In genomic region chr22:22835892-22836291, GRCh38 we compare ENCODE assay signal across 31 cellular contexts. TPM values are rescaled to one million over a fixed set of nuclear protein-coding genes. Genes with fewer than 3 reads are reported as not detected.
"Had no signal": no experiment of that assay in that cellular context is flagged by ENCODE, and none has a peak within 500 bp of the region (broad histone marks: within the 10 kb centered on the region; RNA-seq: fewer than 3 reads in every experiment).

No MANE protein-coding gene starts in this region.

- H3K36me3 ChIP-seq: colonic mucosa, esophagus squamous epithelium, gastrocnemius medialis, heart right ventricle, left lung, lower lobe of right lung had no signal

- H3K27ac Mint-ChIP-seq: effector memory CD8-positive, alpha-beta T cell; endodermal cell; mesothelial cell of epicardium had no signal

- H3K4me3 Mint-ChIP-seq: dendritic cell treated with granulocyte-macrophage colony-stimulating factor and Interleukin-4, amounts not matched to agents 40 ng/mL and 50 ng/mL, for 4 days; effector memory CD8-positive, alpha-beta T cell; endodermal cell; mesothelial cell of epicardium; naive B cell had no signal

- H3K4me1 ChIP-seq: colonic mucosa, esophagus squamous epithelium, gastrocnemius medialis, left lung, lower lobe of right lung had no signal

- H3K4me1 Mint-ChIP-seq: endodermal cell, mesothelial cell of epicardium had no signal

- ATAC-seq: effector memory CD8-positive, alpha-beta T cell; gastrocnemius medialis; heart right ventricle; left cardiac atrium; left lung; left ventricle myocardium superior; lower lobe of right lung; mucosa of descending colon had no signal

- DNase-seq: colonic mucosa; cortex of kidney; effector CD8-positive, alpha-beta T cell; effector memory CD8-positive, alpha-beta T cell; endodermal cell; esophagus squamous epithelium; foreskin melanocyte; gastrocnemius medialis; glutamatergic neuron; heart right ventricle; hippocampal formation; left cardiac atrium; left lung; left ventricle myocardium superior; lower lobe of right lung; mesenchymal stem cell; mucosa of descending colon; naive B cell had no signal

- H3K9me3 Mint-ChIP-seq: dendritic cell treated with granulocyte-macrophage colony-stimulating factor and Interleukin-4, amounts not matched to agents 40 ng/mL and 50 ng/mL, for 4 days; mesothelial cell of epicardium had no signal

- H3K27me3 ChIP-seq: colonic mucosa had no signal

- H3K27ac ChIP-seq: colonic mucosa, epithelial cell of prostate, esophagus squamous epithelium, gastrocnemius medialis, heart right ventricle, left lung, lower lobe of right lung had no signal

- H3K9me3 ChIP-seq: colonic mucosa, gastrocnemius medialis, lower lobe of right lung, mucosa of descending colon had no signal

- FAIRE-seq: endometrium, islet of Langerhans, keratinocyte had no signal

- H3K27me3 Mint-ChIP-seq: dendritic cell treated with granulocyte-macrophage colony-stimulating factor and Interleukin-4, amounts not matched to agents 40 ng/mL and 50 ng/mL, for 4 days; effector memory CD8-positive, alpha-beta T cell had no signal

- H3K36me3 Mint-ChIP-seq: mesothelial cell of epicardium had no signal

- H3K4me3 ChIP-seq: colonic mucosa, esophagus squamous epithelium, gastrocnemius medialis, heart right ventricle, left lung, lower lobe of right lung, mucosa of descending colon had no signal

RNA-seq across cellular contexts. Expression of gene IGLL5, which starts 51.7 kb away (rescaled TPM):
- total RNA-seq: dermis microvascular lymphatic vessel endothelial cell, endodermal cell, glomerular endothelial cell, kidney epithelial cell, lower leg skin, lung microvascular endothelial cell, mesenteric fat pad, mesothelial cell of epicardium, myocyte had no signal
- polyA plus RNA-seq: keratinocyte had no signal
